Comparison of ENCODE assay signal across 8 cellular contexts in genomic region chr3:182980204-182981037, GRCh38. TPM values are rescaled to one million over a fixed set of nuclear protein-coding genes. Genes with fewer than 3 reads are reported as not detected.
DNase-seq lines count a peak whose midpoint lies in the region; ATAC-seq and TF ChIP-seq lines count a peak whose summit lies in the region.

DCUN1D1 (minus strand) TSS chr3:182980538; CDS start chr3:182980489, 49 bp downstream.

- H3K4me3 ChIP-seq in HL-60 (replicated peaks; ENCODE audit: insufficient read depth, low read length) (peak within 1 kb of the TSS; percentile 93), endocrine pancreas (ENCODE audit: control insufficient read depth, insufficient read depth, low read length) (peak within 1 kb of the TSS; percentile 87)

- H3K4me1 ChIP-seq in endocrine pancreas (ENCODE audit: control insufficient read depth, insufficient read depth, low read length) = peaks cover 7% of the 10 kb centered on the region

- H3K27ac ChIP-seq in HL-60 (replicated peaks) = peak within 1 kb of the TSS; percentile 83

- no peaks in the 10 kb centered on the region for H3K27me3 ChIP-seq in HL-60 (ENCODE audit: insufficient read depth, poor library complexity, severe bottlenecking)
- H3K27me3 ChIP-seq in endocrine pancreas (ENCODE audit: control insufficient read depth, insufficient read depth, low read length) = no peaks in the 10 kb centered on the region

- CTCF ChIA-PET in activated CD8-positive, alpha-beta memory T cell treated with anti-CD3 and anti-CD28 coated beads, Interleukin-2, amount 10 ng/mL, durations not matched to agents 7 days and 5 days (lab: Charles Lee) = no interaction called here

- H3K27me3 Mint-ChIP-seq in activated CD8-positive, alpha-beta memory T cell treated with anti-CD3 and anti-CD28 coated beads, Interleukin-2, amount 10 ng/mL, durations not matched to agents 7 days and 5 days = no peaks in the 10 kb centered on the region

- H3K9me3 Mint-ChIP-seq in activated CD8-positive, alpha-beta memory T cell treated with anti-CD3 and anti-CD28 coated beads, Interleukin-2, amount 10 ng/mL, durations not matched to agents 7 days and 5 days (ENCODE audit: low read depth) = no peaks in the 10 kb centered on the region

- H3K9ac ChIP-seq in endocrine pancreas (ENCODE audit: control insufficient read depth, insufficient read depth, low read length) = peak within 1 kb of the TSS; percentile 84

- DNase-seq in COLO829 (ENCODE audit: low spot score) (peak; percentile 88), HL-60 (ENCODE audit: low read depth in 1 of 2, low spot score in 1 of 2) (peak in 1 of 2 experiments; percentile 86), NOMO-1 treated with dmso at 0.1 percent for 144 hours (lab: John Stamatoyannopoulos, UW; ENCODE audit: unreplicated experiment) (peak; percentile 85), mesenteric fat pad (ENCODE audit: low spot score) (peak; percentile 98)
- DNase-seq in activated CD8-positive, alpha-beta memory T cell treated with anti-CD3 and anti-CD28 coated beads, Interleukin-2, amount 10 ng/mL, durations not matched to agents 7 days and 5 days = peak; percentile 91
- peak; percentile 76 for DNase-seq in stimulated activated CD8-positive, alpha-beta memory T cell treated with anti-CD3 and anti-CD28 coated beads, Interleukin-15, amount 100 ng/mL, for 1 hour (ENCODE audit: low read depth)

- no peaks in the 10 kb centered on the region for H3K36me3 ChIP-seq in endocrine pancreas (ENCODE audit: control insufficient read depth, insufficient read depth, low read length)

- TF ChIP-seq CTCF in HL-60 (IDR thresholded peaks at IDR 0.05; ENCODE audit: insufficient read depth, low read length) = no peak

- H3K4me1 Mint-ChIP-seq in activated CD8-positive, alpha-beta memory T cell treated with anti-CD3 and anti-CD28 coated beads, Interleukin-2, amount 10 ng/mL, durations not matched to agents 7 days and 5 days = peaks cover 39% of the 10 kb centered on the region

- peak; percentile 89 for ATAC-seq in GM19467 (IDR thresholded peaks at IDR 0.05; ENCODE audit: unreplicated experiment)
- peak; percentile 97 for ATAC-seq in activated CD8-positive, alpha-beta memory T cell treated with anti-CD3 and anti-CD28 coated beads, Interleukin-2, amount 10 ng/mL, durations not matched to agents 7 days and 5 days

- peaks cover 4% of the 10 kb centered on the region for H3K36me3 Mint-ChIP-seq in activated CD8-positive, alpha-beta memory T cell treated with anti-CD3 and anti-CD28 coated beads, Interleukin-2, amount 10 ng/mL, durations not matched to agents 7 days and 5 days

- H3K4me3 Mint-ChIP-seq in activated CD8-positive, alpha-beta memory T cell treated with anti-CD3 and anti-CD28 coated beads, Interleukin-2, amount 10 ng/mL, durations not matched to agents 7 days and 5 days = peak within 1 kb of the TSS; percentile 88

- H3K9me3 ChIP-seq in endocrine pancreas (ENCODE audit: control insufficient read depth, low read length) = no peaks in the 10 kb centered on the region

- peak within 1 kb of the TSS; percentile 86 for H3K27ac Mint-ChIP-seq in activated CD8-positive, alpha-beta memory T cell treated with anti-CD3 and anti-CD28 coated beads, Interleukin-2, amount 10 ng/mL, durations not matched to agents 7 days and 5 days

RNA-seq across cellular contexts. Expression of gene DCUN1D1, which starts in this region (rescaled TPM):
- total RNA-seq in activated CD8-positive, alpha-beta memory T cell treated with anti-CD3 and anti-CD28 coated beads, Interleukin-2, amount 10 ng/mL, durations not matched to agents 7 days and 5 days = 10 to 100 TPM; 54.6 to 65.0 TPM
- 49.0 TPM for total RNA-seq in mesenteric fat pad
